1 cellular context compared by ENCODE assay signal in the genomic region with DNA sequence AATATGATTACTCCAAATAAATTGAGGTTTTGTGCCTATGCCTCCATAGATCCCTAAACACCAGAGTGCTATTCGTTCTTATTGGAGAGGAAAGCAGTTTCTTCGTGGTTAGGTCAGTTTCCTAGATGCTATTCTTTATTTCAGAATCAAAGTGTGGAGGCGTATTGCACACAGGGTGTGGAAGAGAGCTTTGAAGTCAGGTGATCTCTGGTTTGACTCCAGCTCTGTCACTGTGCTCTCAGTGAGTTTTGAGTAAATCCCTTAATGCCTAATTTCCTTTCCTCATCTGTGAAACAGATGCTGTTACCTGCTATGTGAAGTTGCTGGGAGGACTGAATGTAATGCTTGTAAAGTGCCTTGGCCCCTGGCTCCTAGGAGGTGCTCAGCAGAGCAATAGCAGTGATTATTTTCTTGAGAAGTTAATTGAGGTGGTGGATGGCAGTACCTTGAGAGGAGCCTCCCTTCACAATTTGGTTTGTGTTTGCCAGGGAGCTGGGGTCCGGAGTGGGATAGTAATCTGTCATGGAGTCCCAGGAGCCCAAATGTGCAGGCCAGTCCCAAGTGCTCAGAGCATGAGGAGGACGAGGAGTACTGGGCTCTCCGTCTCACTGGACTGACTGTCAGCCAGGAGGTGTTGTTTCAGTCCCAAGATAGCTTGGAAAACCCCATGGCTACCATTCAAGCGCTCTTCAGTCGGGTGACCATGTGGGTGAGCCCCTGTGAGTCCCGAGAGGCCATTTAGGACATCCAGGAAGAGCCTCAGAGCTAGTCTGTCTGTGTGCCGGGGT.
TF ChIP-seq lines count a peak whose summit lies in the region.

No MANE protein-coding gene starts in this region.

TF ChIP-seq in IMR-90, 13 proteins besides CTCF, POLR2A, EP300 and RAD21 (continued from another document):
- TF ChIP-seq MXI1 (IDR thresholded peaks at IDR 0.05; ENCODE audit: borderline replicate concordance, low read depth, low read length) (no peak), MAFK (IDR thresholded peaks at IDR 0.05; ENCODE audit: low read depth, low read length) (no peak)
